8 cellular contexts compared by ENCODE assay signal in the genomic region with DNA sequence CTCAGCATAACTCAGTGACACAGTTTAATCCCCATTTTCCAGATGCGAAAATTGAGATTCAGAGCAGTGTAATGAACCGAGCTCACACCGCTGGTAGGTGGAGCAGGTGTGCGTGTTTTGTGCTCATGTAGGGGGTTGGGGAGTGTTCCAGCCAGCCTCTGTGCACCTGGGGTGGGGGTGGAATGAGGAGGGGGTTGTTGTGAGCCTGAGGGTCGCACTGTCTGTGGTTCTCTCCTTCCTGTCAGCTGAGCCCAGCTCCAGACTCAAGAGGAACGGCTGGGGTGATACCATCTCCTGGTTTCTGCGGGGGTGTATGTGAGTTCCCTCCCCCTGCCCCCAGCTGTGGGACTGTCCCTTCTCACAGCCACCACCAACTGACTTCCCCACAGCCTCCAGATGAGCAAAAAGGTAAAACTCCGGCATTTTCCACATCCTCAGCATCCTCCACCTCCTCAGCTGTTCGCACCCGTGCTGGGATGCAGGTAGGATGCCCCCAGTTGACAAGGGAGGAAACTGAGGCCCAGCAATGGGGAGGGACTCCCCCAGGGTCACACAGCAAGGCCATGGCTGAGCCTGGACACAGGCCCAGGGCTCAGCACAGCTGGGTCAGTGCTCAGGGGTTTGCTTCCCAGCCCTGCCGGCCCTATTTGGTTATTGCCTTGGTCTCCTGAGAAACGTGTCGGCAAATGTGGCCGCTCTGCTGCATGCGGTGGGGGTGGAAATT. TPM values are rescaled to one million over a fixed set of nuclear protein-coding genes. Genes with fewer than 3 reads are reported as not detected.
DNase-seq lines count a peak whose midpoint lies in the region; ATAC-seq and TF ChIP-seq lines count a peak whose summit lies in the region.

No MANE protein-coding gene starts in this region.

- no peaks in the 10 kb centered on the region for H3K36me3 ChIP-seq in colonic mucosa

- intact Hi-C loops in colonic mucosa (cut with DNase I): no loop called here

- H3K4me3 ChIP-seq in colonic mucosa: peak overlapping the region; percentile 19

- no peaks in the 10 kb centered on the region for H3K9me3 ChIP-seq in colonic mucosa

- H3K27me3 ChIP-seq in colonic mucosa: no peaks in the 10 kb centered on the region

- H3K9ac ChIP-seq in colonic mucosa (ENCODE audit: low read depth in 2 of 2, low read length in 2 of 2): peak overlapping the region in 1 of 2 donors; percentile 69

- ATAC-seq in GM21529 (IDR thresholded peaks at IDR 0.05; ENCODE audit: unreplicated experiment): peak; percentile 27
- ATAC-seq in HG03025 (IDR thresholded peaks at IDR 0.05; ENCODE audit: low FRiP score, unreplicated experiment): no peak
- ATAC-seq in HG02973 (IDR thresholded peaks at IDR 0.05; ENCODE audit: unreplicated experiment): no peak

- peak; percentile 70 for DNase-seq in AML-193 (lab: John Stamatoyannopoulos, UW)
- peak; percentile 61 for DNase-seq in T-helper 9 cell
- DNase-seq in colonic mucosa: peak; percentile 52
- peak; percentile 44 to 59 for DNase-seq in stimulated activated CD4-positive, alpha-beta T cell treated with anti-CD3 and anti-CD28 coated beads, Interleukin-15, amount 100 ng/mL, for 1 hour (ENCODE audit: low read depth in 1 of 2, low spot score in 1 of 2)
- no peak for DNase-seq in mucosa of gallbladder (ENCODE audit: low spot score)

- H3K27ac ChIP-seq in colonic mucosa: peak overlapping the region; percentile 5

- no peaks in the 10 kb centered on the region for H3K4me1 ChIP-seq in colonic mucosa

- no peak for TF ChIP-seq CTCF in colonic mucosa (IDR thresholded peaks at IDR 0.05)

RNA-seq across cellular contexts. Expression of a gene that starts 2.1 kb away (rescaled TPM):
- total RNA-seq in colonic mucosa (1 to 10 TPM; 3.5 TPM), mucosa of gallbladder (9.1 TPM)

RNA-seq across cellular contexts. Expression of a gene that starts 9.5 kb away (rescaled TPM):
- total RNA-seq in colonic mucosa: 10 to 100 TPM; 64.0 to 77.7 TPM
- total RNA-seq in mucosa of gallbladder: 92.7 TPM

RNA-seq across cellular contexts. Expression of a gene that starts 26.3 kb away (rescaled TPM):
- total RNA-seq in colonic mucosa (10 to 100 TPM; 31.6 to 55.1 TPM), mucosa of gallbladder (74.7 TPM)

RNA-seq across cellular contexts. Expression of a gene that starts 41.3 kb away (rescaled TPM):
- total RNA-seq in colonic mucosa (10 to 100 TPM; 25.8 to 29.8 TPM), mucosa of gallbladder (21.7 TPM)
